Comparison of ENCODE assay signal across 1 cellular context in the genomic region with DNA sequence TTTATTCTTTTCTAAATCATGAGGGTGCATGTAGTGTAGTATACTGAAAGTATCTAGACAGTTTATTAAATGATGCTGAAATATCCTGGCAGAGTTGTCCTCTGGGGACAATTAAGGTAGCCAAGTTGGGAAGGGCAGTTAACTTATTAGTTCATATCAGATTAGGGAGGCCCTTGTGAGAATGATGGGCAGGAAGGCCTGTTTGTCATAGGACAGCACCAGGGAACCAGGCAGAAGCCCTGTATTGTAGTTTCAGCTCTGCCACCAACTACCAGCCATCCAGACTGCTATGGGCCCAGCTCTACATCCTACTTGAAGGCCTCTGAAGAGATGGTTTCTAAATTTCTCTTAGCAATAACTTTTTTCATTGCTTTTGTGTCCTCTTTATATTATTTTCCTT.
TF ChIP-seq lines count a peak whose summit lies in the region.

No MANE protein-coding gene starts in this region.

TF ChIP-seq in K562, 482 proteins besides CTCF, POLR2A, EP300 and RAD21 (continued from another document):
- TF ChIP-seq, protein P1, sequence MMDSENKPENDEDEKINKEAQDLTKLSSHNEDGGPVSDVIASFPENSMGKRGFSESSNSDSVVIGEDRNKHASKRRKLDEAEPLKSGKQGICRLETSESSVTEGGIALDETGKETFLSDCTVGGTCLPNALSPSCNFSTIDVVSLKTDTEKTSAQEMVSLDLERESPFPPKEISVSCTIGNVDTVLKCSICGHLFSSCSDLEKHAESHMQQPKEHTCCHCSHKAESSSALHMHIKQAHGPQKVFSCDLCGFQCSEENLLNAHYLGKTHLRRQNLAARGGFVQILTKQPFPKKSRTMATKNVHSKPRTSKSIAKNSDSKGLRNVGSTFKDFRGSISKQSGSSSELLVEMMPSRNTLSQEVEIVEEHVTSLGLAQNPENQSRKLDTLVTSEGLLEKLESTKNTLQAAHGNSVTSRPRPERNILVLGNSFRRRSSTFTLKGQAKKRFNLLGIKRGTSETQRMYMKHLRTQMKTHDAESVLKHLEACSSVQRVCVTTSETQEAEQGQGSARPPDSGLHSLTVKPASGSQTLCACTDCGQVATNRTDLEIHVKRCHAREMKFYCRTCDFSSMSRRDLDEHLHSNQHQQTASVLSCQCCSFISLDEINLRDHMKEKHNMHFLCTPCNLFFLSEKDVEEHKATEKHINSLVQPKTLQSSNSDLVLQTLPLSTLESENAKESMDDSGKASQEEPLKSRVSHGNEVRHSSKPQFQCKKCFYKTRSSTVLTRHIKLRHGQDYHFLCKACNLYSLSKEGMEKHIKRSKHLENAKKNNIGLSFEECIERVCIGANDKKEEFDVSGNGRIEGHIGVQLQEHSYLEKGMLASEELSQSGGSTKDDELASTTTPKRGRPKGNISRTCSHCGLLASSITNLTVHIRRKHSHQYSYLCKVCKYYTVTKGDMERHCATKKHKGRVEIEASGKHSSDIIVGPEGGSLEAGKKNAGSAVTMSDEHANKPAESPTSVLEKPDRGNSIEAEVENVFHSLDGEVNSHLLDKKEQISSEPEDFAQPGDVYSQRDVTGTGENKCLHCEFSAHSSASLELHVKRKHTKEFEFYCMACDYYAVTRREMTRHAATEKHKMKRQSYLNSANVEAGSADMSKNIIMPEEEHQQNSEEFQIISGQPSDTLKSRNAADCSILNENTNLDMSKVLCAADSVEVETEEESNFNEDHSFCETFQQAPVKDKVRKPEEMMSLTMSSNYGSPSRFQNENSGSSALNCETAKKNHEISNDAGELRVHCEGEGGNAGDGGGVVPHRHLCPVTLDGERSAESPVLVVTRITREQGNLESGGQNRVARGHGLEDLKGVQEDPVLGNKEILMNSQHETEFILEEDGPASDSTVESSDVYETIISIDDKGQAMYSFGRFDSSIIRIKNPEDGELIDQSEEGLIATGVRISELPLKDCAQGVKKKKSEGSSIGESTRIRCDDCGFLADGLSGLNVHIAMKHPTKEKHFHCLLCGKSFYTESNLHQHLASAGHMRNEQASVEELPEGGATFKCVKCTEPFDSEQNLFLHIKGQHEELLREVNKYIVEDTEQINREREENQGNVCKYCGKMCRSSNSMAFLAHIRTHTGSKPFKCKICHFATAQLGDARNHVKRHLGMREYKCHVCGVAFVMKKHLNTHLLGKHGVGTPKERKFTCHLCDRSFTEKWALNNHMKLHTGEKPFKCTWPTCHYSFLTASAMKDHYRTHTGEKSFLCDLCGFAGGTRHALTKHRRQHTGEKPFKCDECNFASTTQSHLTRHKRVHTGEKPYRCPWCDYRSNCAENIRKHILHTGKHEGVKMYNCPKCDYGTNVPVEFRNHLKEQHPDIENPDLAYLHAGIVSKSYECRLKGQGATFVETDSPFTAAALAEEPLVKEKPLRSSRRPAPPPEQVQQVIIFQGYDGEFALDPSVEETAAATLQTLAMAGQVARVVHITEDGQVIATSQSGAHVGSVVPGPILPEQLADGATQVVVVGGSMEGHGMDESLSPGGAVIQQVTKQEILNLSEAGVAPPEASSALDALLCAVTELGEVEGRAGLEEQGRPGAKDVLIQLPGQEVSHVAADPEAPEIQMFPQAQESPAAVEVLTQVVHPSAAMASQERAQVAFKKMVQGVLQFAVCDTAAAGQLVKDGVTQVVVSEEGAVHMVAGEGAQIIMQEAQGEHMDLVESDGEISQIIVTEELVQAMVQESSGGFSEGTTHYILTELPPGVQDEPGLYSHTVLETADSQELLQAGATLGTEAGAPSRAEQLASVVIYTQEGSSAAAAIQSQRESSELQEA (IDR thresholded peaks at IDR 0.05; ENCODE audit: low read depth), result no peak
- TF ChIP-seq, protein P2, sequence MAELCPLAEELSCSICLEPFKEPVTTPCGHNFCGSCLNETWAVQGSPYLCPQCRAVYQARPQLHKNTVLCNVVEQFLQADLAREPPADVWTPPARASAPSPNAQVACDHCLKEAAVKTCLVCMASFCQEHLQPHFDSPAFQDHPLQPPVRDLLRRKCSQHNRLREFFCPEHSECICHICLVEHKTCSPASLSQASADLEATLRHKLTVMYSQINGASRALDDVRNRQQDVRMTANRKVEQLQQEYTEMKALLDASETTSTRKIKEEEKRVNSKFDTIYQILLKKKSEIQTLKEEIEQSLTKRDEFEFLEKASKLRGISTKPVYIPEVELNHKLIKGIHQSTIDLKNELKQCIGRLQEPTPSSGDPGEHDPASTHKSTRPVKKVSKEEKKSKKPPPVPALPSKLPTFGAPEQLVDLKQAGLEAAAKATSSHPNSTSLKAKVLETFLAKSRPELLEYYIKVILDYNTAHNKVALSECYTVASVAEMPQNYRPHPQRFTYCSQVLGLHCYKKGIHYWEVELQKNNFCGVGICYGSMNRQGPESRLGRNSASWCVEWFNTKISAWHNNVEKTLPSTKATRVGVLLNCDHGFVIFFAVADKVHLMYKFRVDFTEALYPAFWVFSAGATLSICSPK (IDR thresholded peaks at IDR 0.05; ENCODE audit: borderline replicate concordance), result no peak
- TF ChIP-seq TAL1 (IDR thresholded peaks at IDR 0.05), result no peak
- TF ChIP-seq NRF1 (conservative IDR thresholded peaks at IDR 0.05 in 1 of 2, IDR thresholded peaks at IDR 0.05 in 1 of 2), result 0 out of 4 replicates have a peak, but pooled peaks of 1 of the 2 experiments have one; percentile 10
- TF ChIP-seq HSF4 (CRISPR knock-in tag; IDR thresholded peaks at IDR 0.05; ENCODE audit: borderline replicate concordance), result no peak
- no peak for TF ChIP-seq CEBPG (CRISPR knock-in tag; IDR thresholded peaks at IDR 0.05)
- TF ChIP-seq CEBPG (tag; conservative IDR thresholded peaks at IDR 0.05 in 1 of 2, IDR thresholded peaks at IDR 0.05 in 1 of 2), result no peak
- TF ChIP-seq CEBPB (tag; IDR thresholded peaks at IDR 0.05), result no peak
- TF ChIP-seq RFX1 (IDR thresholded peaks at IDR 0.05), result no peak
TF ChIP-seq in K562: peak in this region for 3.
